17 cellular contexts compared by ENCODE assay signal in genomic region chr3:73030073-73030597, GRCh38. TPM values are rescaled to one million over a fixed set of nuclear protein-coding genes. Genes with fewer than 3 reads are reported as not detected.
DNase-seq lines count a peak whose midpoint lies in the region; ATAC-seq, FAIRE-seq and TF ChIP-seq lines count a peak whose summit lies in the region.
"Had no signal": no experiment of that assay in that cellular context is flagged by ENCODE, and none has a peak within 500 bp of the region (broad histone marks: within the 10 kb centered on the region; RNA-seq: fewer than 3 reads in every experiment).

No MANE protein-coding gene starts in this region.

- H3K36me3 Mint-ChIP-seq in activated CD4-positive, alpha-beta memory T cell treated with anti-CD3 and anti-CD28 coated beads for 36 hours, result peaks cover 29% of the 10 kb centered on the region
- H3K36me3 Mint-ChIP-seq in activated CD4-positive, alpha-beta memory T cell treated with anti-CD3 and anti-CD28 coated beads, Interleukin-2, amount 10 ng/mL, durations not matched to agents 7 days and 5 days (ENCODE audit: low read depth), result peaks cover 39% of the 10 kb centered on the region

- H3K27me3 ChIP-seq in HUES6 (ENCODE audit: control insufficient read depth, insufficient read depth, low read length) (no peaks in the 10 kb centered on the region), skeletal muscle satellite cell (ENCODE audit: control insufficient read depth, insufficient read depth, low read length) (no peaks in the 10 kb centered on the region), left lung (no peaks in the 10 kb centered on the region), WERI-Rb-1 (ENCODE audit: insufficient read depth, low read depth, severe bottlenecking) (no peaks in the 10 kb centered on the region)
- H3K27me3 ChIP-seq: Peyer's patch had no signal

- CTCF ChIA-PET in activated CD4-positive, alpha-beta memory T cell treated with anti-CD3 and anti-CD28 coated beads for 36 hours (lab: Charles Lee), result interaction anchor here (1.5 kb wide), 1 partner anchor 31 kb away, joined by 3 read pairs; no protein-coding TSS in a partner anchor
- CTCF ChIA-PET in activated CD4-positive, alpha-beta memory T cell treated with anti-CD3 and anti-CD28 coated beads, Interleukin-2, amount 10 ng/mL, durations not matched to agents 7 days and 5 days (lab: Charles Lee), result no interaction called here

- H3K4me1 ChIP-seq in HUES6 (ENCODE audit: control insufficient read depth, insufficient read depth, low read length) (peaks cover 5% of the 10 kb centered on the region), skeletal muscle satellite cell (ENCODE audit: control insufficient read depth, insufficient read depth, low read length) (peaks cover 33% of the 10 kb centered on the region), left lung (peaks cover 8 to 57% of the 10 kb centered on the region in 2 donors)

- no peaks in the 10 kb centered on the region for H3K9me3 Mint-ChIP-seq in activated CD4-positive, alpha-beta memory T cell treated with anti-CD3 and anti-CD28 coated beads for 36 hours
- H3K9me3 Mint-ChIP-seq in activated CD4-positive, alpha-beta memory T cell treated with anti-CD3 and anti-CD28 coated beads, Interleukin-2, amount 10 ng/mL, durations not matched to agents 7 days and 5 days, result no peaks in the 10 kb centered on the region
- H3K9me3 Mint-ChIP-seq: neural crest cell, T-cell had no signal

- no peak for ATAC-seq in left lung
- ATAC-seq: left colon had no signal

- no peak for FAIRE-seq in frontal cortex (lab: Jason Lieb, UNC)
- FAIRE-seq: H1 had no signal

- DNase-seq in activated CD4-positive, alpha-beta memory T cell treated with anti-CD3 and anti-CD28 coated beads for 36 hours, result no peak
- DNase-seq in activated CD4-positive, alpha-beta memory T cell treated with anti-CD3 and anti-CD28 coated beads, Interleukin-2, amount 10 ng/mL, durations not matched to agents 7 days and 5 days, result no peak
- DNase-seq in epithelial cell of prostate (ENCODE audit: low read depth, low spot score) (no peak), left lung (no peak), frontal cortex (ENCODE audit: low spot score in 2 of 2) (no peak), WERI-Rb-1 (no peak)
- DNase-seq: activated gamma-delta T cell treated with Interleukin-2 at 50 U/mL for 16 hours, left colon, NCI-H526, Peyer's patch, T-cell had no signal

- TF ChIP-seq CTCF in left lung (IDR thresholded peaks at IDR 0.05), result no peak
- no peak for TF ChIP-seq CTCF in WERI-Rb-1 (IDR thresholded peaks at IDR 0.05; ENCODE audit: low read depth, low read length)

- H3K9me3 ChIP-seq in HUES6 (ENCODE audit: control insufficient read depth, insufficient read depth, low read depth, low read length) (no peaks in the 10 kb centered on the region), skeletal muscle satellite cell (replicated peaks; ENCODE audit: low read length) (no peaks in the 10 kb centered on the region), left lung (no peaks in the 10 kb centered on the region), WERI-Rb-1 (ENCODE audit: severe bottlenecking) (no peaks in the 10 kb centered on the region)
- H3K9me3 ChIP-seq: Peyer's patch had no signal

- peak overlapping the region; percentile 59 for H3K4me2 ChIP-seq in skeletal muscle satellite cell (ENCODE audit: low read length)

- POLR2A ChIA-PET in activated CD4-positive, alpha-beta memory T cell treated with anti-CD3 and anti-CD28 coated beads for 36 hours (lab: Charles Lee), result interaction anchor here (1.4 kb wide), 1 partner anchor 29 kb away, joined by 5 read pairs; no protein-coding TSS in a partner anchor
- POLR2A ChIA-PET in activated CD4-positive, alpha-beta memory T cell treated with anti-CD3 and anti-CD28 coated beads, Interleukin-2, amount 10 ng/mL, durations not matched to agents 7 days and 5 days (lab: Charles Lee), result interaction anchor here (1.6 to 1.9 kb wide), 2 partner anchors 30 to 34 kb away, joined by 4 to 6 read pairs; partner anchors contain the start of gene PPP4R2

- H3K4me1 Mint-ChIP-seq in activated CD4-positive, alpha-beta memory T cell treated with anti-CD3 and anti-CD28 coated beads for 36 hours (ENCODE audit: low read depth), result peaks cover 91% of the 10 kb centered on the region
- H3K4me1 Mint-ChIP-seq in activated CD4-positive, alpha-beta memory T cell treated with anti-CD3 and anti-CD28 coated beads, Interleukin-2, amount 10 ng/mL, durations not matched to agents 7 days and 5 days, result peaks cover 54% of the 10 kb centered on the region

- H3K9ac ChIP-seq in HUES6 (ENCODE audit: low read length), result no peak overlapping the region
- H3K9ac ChIP-seq in skeletal muscle satellite cell (ENCODE audit: low read depth, low read length), result no peak overlapping the region

- no peaks in the 10 kb centered on the region for H3K27me3 Mint-ChIP-seq in activated CD4-positive, alpha-beta memory T cell treated with anti-CD3 and anti-CD28 coated beads for 36 hours
- no peaks in the 10 kb centered on the region for H3K27me3 Mint-ChIP-seq in activated CD4-positive, alpha-beta memory T cell treated with anti-CD3 and anti-CD28 coated beads, Interleukin-2, amount 10 ng/mL, durations not matched to agents 7 days and 5 days
- H3K27me3 Mint-ChIP-seq: T-cell had no signal

- H3K27ac Mint-ChIP-seq in activated CD4-positive, alpha-beta memory T cell treated with anti-CD3 and anti-CD28 coated beads for 36 hours, result peak overlapping the region; percentile 50
- H3K27ac Mint-ChIP-seq in activated CD4-positive, alpha-beta memory T cell treated with anti-CD3 and anti-CD28 coated beads, Interleukin-2, amount 10 ng/mL, durations not matched to agents 7 days and 5 days, result no peak overlapping the region

- H3K27ac ChIP-seq in HUES6 (ENCODE audit: low read depth, low read length), result 0 out of 2 replicates have a peak overlapping the region, but pooled peaks have one; percentile 3
- peak overlapping the region; percentile 63 for H3K27ac ChIP-seq in epithelial cell of prostate
- no peak overlapping the region for H3K27ac ChIP-seq in left lung
- H3K27ac ChIP-seq in WERI-Rb-1, result no peak overlapping the region
- H3K27ac ChIP-seq: HL-60, Peyer's patch, skin epidermis had no signal

- H3K4me3 ChIP-seq in HUES6 (ENCODE audit: low read depth, low read length) (no peak overlapping the region), skeletal muscle satellite cell (ENCODE audit: low read length) (no peak overlapping the region), left lung (no peak overlapping the region), WERI-Rb-1 (ENCODE audit: low read depth, low read length) (no peak overlapping the region)
- H3K4me3 ChIP-seq: Peyer's patch, skin epidermis had no signal

- H3K4me3 Mint-ChIP-seq in activated CD4-positive, alpha-beta memory T cell treated with anti-CD3 and anti-CD28 coated beads for 36 hours, result no peak overlapping the region
- no peak overlapping the region for H3K4me3 Mint-ChIP-seq in activated CD4-positive, alpha-beta memory T cell treated with anti-CD3 and anti-CD28 coated beads, Interleukin-2, amount 10 ng/mL, durations not matched to agents 7 days and 5 days
- H3K4me3 Mint-ChIP-seq: neural crest cell, T-cell had no signal

- intact Hi-C loops in activated CD4-positive, alpha-beta memory T cell treated with anti-CD3 and anti-CD28 coated beads for 36 hours (cut with micrococcal nuclease), result no loop called here
- intact Hi-C loops in left lung (cut with DNase I), result no loop called here

- H3K36me3 ChIP-seq in HUES6 (ENCODE audit: control insufficient read depth, insufficient read depth, low read length), result peaks cover 2% of the 10 kb centered on the region
- H3K36me3 ChIP-seq in skeletal muscle satellite cell (ENCODE audit: insufficient read depth, low read length), result peaks cover 4% of the 10 kb centered on the region
- no peaks in the 10 kb centered on the region for H3K36me3 ChIP-seq in left lung
- peaks cover 11% of the 10 kb centered on the region; the same call in 1 of the 2 replicates for H3K36me3 ChIP-seq in WERI-Rb-1
- H3K36me3 ChIP-seq: Peyer's patch had no signal

RNA-seq across cellular contexts. Expression of gene EBLN2, which starts 31.3 kb away (rescaled TPM):
- total RNA-seq in activated CD4-positive, alpha-beta memory T cell treated with anti-CD3 and anti-CD28 coated beads for 36 hours, result 1 to 10 TPM; 5.5 to 6.0 TPM
- total RNA-seq in activated CD4-positive, alpha-beta memory T cell treated with anti-CD3 and anti-CD28 coated beads, Interleukin-2, amount 10 ng/mL, durations not matched to agents 7 days and 5 days, result 1 to 10 TPM; 6.3 to 7.1 TPM
- 3.5 and 5.1 TPM in 2 replicates for total RNA-seq in skeletal muscle satellite cell (2012; rRNA removed)
- total RNA-seq in left lung (1 to 10 TPM; 3.7 to 4.0 TPM), frontal cortex (3.7 TPM)

RNA-seq across cellular contexts. Expression of gene PPP4R2, which starts 33.5 kb away (rescaled TPM):
- total RNA-seq in activated CD4-positive, alpha-beta memory T cell treated with anti-CD3 and anti-CD28 coated beads for 36 hours, result 100 to 1,000 TPM; 107 to 108 TPM
- total RNA-seq in activated CD4-positive, alpha-beta memory T cell treated with anti-CD3 and anti-CD28 coated beads, Interleukin-2, amount 10 ng/mL, durations not matched to agents 7 days and 5 days, result 100 to 1,000 TPM; 105 to 106 TPM
- 39.5 and 41.8 TPM in 2 replicates for total RNA-seq in skeletal muscle satellite cell (2012; rRNA removed)
- 10 to 100 TPM; 71.5 to 73.0 TPM for total RNA-seq in left lung
- total RNA-seq in frontal cortex, result 137 TPM

Comparison
In these comparisons a context has a peak if more than half of its experiments do, and no peak if none do; other contexts are left out.
1. H3K27ac ChIP-seq: peak in HUES6 (single experiment) and epithelial cell of prostate (single experiment); none in left lung (0 of 2) and WERI-Rb-1 (single experiment).